In the genomic region with DNA sequence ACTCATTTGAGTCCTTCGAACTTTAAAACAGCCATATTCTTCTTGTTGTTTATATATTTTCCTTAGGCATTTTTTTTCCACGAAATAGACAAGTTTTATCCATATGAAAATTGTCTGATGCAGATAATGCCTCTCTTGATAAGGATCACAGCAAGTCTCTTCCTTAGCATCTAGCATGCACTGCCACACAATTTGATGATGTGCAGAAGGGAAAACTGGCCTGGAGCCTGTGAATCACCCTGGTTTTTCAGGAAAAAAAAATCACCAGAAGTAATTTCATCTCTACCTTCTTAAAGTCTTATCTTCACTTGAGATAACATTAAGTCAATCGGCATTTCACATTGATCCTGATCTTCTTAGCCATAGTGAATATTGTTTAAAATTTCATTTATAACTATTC, we compare ENCODE assay signal across 25 cellular contexts.
"Had no signal": no experiment of that assay in that cellular context is flagged by ENCODE, and none has a peak within 500 bp of the region (broad histone marks: within the 10 kb centered on the region; RNA-seq: fewer than 3 reads in every experiment).

No MANE protein-coding gene starts in this region.

- H3K27ac ChIP-seq: brain microvascular endothelial cell, coronary artery, esophagus muscularis mucosa had no signal

- H3K36me3 ChIP-seq: brain microvascular endothelial cell, esophagus muscularis mucosa had no signal

- ATAC-seq: activated CD4-positive, alpha-beta T cell treated with anti-CD3 and anti-CD28 coated beads for 36 hours; activated naive CD4-positive, alpha-beta T cell treated with anti-CD3 and anti-CD28 coated beads, Interleukin-2, amount 50 U/mL, for 72 hours; activated T-cell treated with anti-CD3 and anti-CD28 coated beads, Interleukin-2, amount 50 U/mL, for 72 hours; effector memory CD8-positive, alpha-beta T cell had no signal

- DNase-seq: activated CD4-positive, alpha-beta memory T cell treated with anti-CD3 and anti-CD28 coated beads, Interleukin-2, amount 10 ng/mL, durations not matched to agents 7 days and 5 days; activated CD4-positive, alpha-beta T cell treated with anti-CD3 and anti-CD28 coated beads for 36 hours; activated CD4-positive, alpha-beta T cell treated with anti-CD3 and anti-CD28 coated beads, Interleukin-2, amount 10 ng/mL, durations not matched to agents 24 days and 14 days; activated CD4-positive, alpha-beta T cell treated with anti-CD3 and anti-CD28 coated beads, Interleukin-2, amount 50 U/mL, for 4 hours; activated CD4-positive, CD25-positive, alpha-beta regulatory T cell; activated CD4-positive, CD25-positive, alpha-beta regulatory T cell treated with anti-CD3 and anti-CD28 coated beads, Interleukin-2, amount 50 U/mL, for 72 hours; activated CD8-positive, alpha-beta memory T cell treated with anti-CD3 and anti-CD28 coated beads, Interleukin-2, amount 50 U/mL, for 48 hours; activated gamma-delta T cell; activated naive CD4-positive, alpha-beta T cell; activated naive CD4-positive, alpha-beta T cell treated with anti-CD3 and anti-CD28 coated beads, Interleukin-2, amount 10 ng/mL, durations not matched to agents 7 days and 5 days; activated naive CD8-positive, alpha-beta T cell treated with anti-CD3 and anti-CD28 coated beads, Interleukin-2, amount 10 ng/mL, durations not matched to agents 7 days and 5 days; activated T-cell treated with anti-CD3 and anti-CD28 coated beads for 4 hours; activated T-cell treated with anti-CD3 and anti-CD28 coated beads, Interleukin-2, amount 50 U/mL, for 24 hours; activated T-cell treated with anti-CD3 and anti-CD28 coated beads, Interleukin-2, amount 50 U/mL, for 72 hours; amniotic stem cell; anterior cingulate cortex; effector CD4-positive, alpha-beta T cell; effector memory CD8-positive, alpha-beta T cell; erythroblast; head of caudate nucleus; T-helper 2 cell had no signal

- H3K4me1 ChIP-seq: esophagus muscularis mucosa had no signal

- H3K4me3 ChIP-seq: coronary artery, esophagus muscularis mucosa had no signal

- H3K9me3 ChIP-seq: esophagus muscularis mucosa had no signal

- H3K27me3 ChIP-seq: brain microvascular endothelial cell, esophagus muscularis mucosa had no signal
